In genomic region chr17:2531243-2531954, GRCh38 we compare ENCODE assay signal across 7 cellular contexts. TPM values are rescaled to one million over a fixed set of nuclear protein-coding genes. Genes with fewer than 3 reads are reported as not detected.
A peak's percentile ranks its signal among the peaks of the same experiment; 100 is the strongest.
DNase-seq lines count a peak whose midpoint lies in the region; ATAC-seq, FAIRE-seq and TF ChIP-seq lines count a peak whose summit lies in the region.
"Not testable (repeated sequence)": the region's sequence is repeated elsewhere in the genome, so short reads cannot be mapped to it uniquely, and the experiment has no call there.

No MANE protein-coding gene starts in this region.

- 91% methylated on average over 9 of the region's 9 CpGs; no CpG with 5 or more reads in 1 of the 2 experiments for whole genome bisulfite sequencing in H1 (ENCODE audit: extremely low coverage in 1 of 2, insufficient coverage in 1 of 2, insufficient read length in 1 of 2, insufficient replicate concordance in 2 of 2, low coverage in 1 of 2, low lambda C conversion rate in 2 of 2, missing lambda C conversion rate in 1 of 2), 2 experiments

- not testable (repeated sequence) for H3K14ac ChIP-seq in H1 (ENCODE audit: insufficient read length)

- H3K4ac ChIP-seq in H1 (replicated peaks; ENCODE audit: insufficient read length, low read depth, low read length), result not testable (repeated sequence)

- peak overlapping the region; percentile 53 for H3K4me3 Mint-ChIP-seq in T-helper 17 cell
- peak overlapping the region; percentile 24 for H3K4me3 Mint-ChIP-seq in activated CD8-positive, alpha-beta T cell treated with anti-CD3 and anti-CD28 coated beads, Interleukin-2, amount 10 ng/mL, durations not matched to agents 7 days and 5 days
- peak overlapping the region; percentile 46 for H3K4me3 Mint-ChIP-seq in activated naive CD4-positive, alpha-beta T cell treated with anti-CD3 and anti-CD28 coated beads for 36 hours

- peak; percentile 48 for DNase-seq in DND-41
- not testable (repeated sequence) for DNase-seq in T-helper 17 cell; H1 (ENCODE audit: low read depth in 1 of 2, low spot score in 2 of 2)
- peak; percentile 28 for DNase-seq in activated CD8-positive, alpha-beta T cell treated with anti-CD3 and anti-CD28 coated beads, Interleukin-2, amount 10 ng/mL, durations not matched to agents 7 days and 5 days
- peak; percentile 21 for DNase-seq in activated naive CD4-positive, alpha-beta T cell treated with anti-CD3 and anti-CD28 coated beads for 36 hours

- H3K23me2 ChIP-seq in H1 (ENCODE audit: low read depth, low read length), result not testable (repeated sequence)

- H3K56ac ChIP-seq in H1 (replicated peaks; ENCODE audit: insufficient read length, low read depth, low read length), result not testable (repeated sequence)

- H2BK12ac ChIP-seq in H1 (ENCODE audit: low read depth, low read length), result not testable (repeated sequence)

- H3K4me3 ChIP-seq in DND-41 (ENCODE audit: low read depth in 1 of 2, low read length in 2 of 2), result peak overlapping the region in 1 of 2 experiments; percentile 32; a peak in 2 of 4 replicates
- not testable (repeated sequence) for H3K4me3 ChIP-seq in H1 (ENCODE audit: extremely low read depth in 1 of 4, insufficient read depth in 2 of 4, low read depth in 3 of 4, low read length in 4 of 4); parathyroid adenoma (ENCODE audit: low read depth, low read length)

- not testable (repeated sequence) for H3K4me1 Mint-ChIP-seq in T-helper 17 cell; activated naive CD4-positive, alpha-beta T cell treated with anti-CD3 and anti-CD28 coated beads for 36 hours (ENCODE audit: low read depth)
- H3K4me1 Mint-ChIP-seq in activated CD8-positive, alpha-beta T cell treated with anti-CD3 and anti-CD28 coated beads, Interleukin-2, amount 10 ng/mL, durations not matched to agents 7 days and 5 days (ENCODE audit: low read depth), result peaks cover 10% of the 10 kb centered on the region

- H3K9me3 ChIP-seq in DND-41 (ENCODE audit: insufficient read depth, low read length, severe bottlenecking); KOPT-K1 (ENCODE audit: insufficient read depth, low read length, poor library complexity, severe bottlenecking); T-helper 17 cell (ENCODE audit: control insufficient read depth, low read length, poor library complexity, severe bottlenecking); H1 (ENCODE audit: insufficient read depth in 2 of 2, low read depth in 1 of 2, low read length in 1 of 2); parathyroid adenoma (ENCODE audit: control insufficient read depth, low read length): not testable (repeated sequence)

- H3K9me3 Mint-ChIP-seq in activated CD8-positive, alpha-beta T cell treated with anti-CD3 and anti-CD28 coated beads, Interleukin-2, amount 10 ng/mL, durations not matched to agents 7 days and 5 days (ENCODE audit: insufficient read depth); activated naive CD4-positive, alpha-beta T cell treated with anti-CD3 and anti-CD28 coated beads for 36 hours: not testable (repeated sequence)

- TF ChIP-seq RAD21 in H1 (IDR thresholded peaks at IDR 0.05 in 1 of 2, conservative IDR thresholded peaks at IDR 0.05 in 1 of 2; ENCODE audit: low read depth in 2 of 2, low read length in 2 of 2), result not testable (repeated sequence)

- H2BK20ac ChIP-seq in H1 (ENCODE audit: low read length), result not testable (repeated sequence)

- peaks cover 13% of the 10 kb centered on the region for H3K4me1 ChIP-seq in DND-41 (ENCODE audit: insufficient read depth, low read length)
- H3K4me1 ChIP-seq in H1 (replicated peaks in 1 of 4; ENCODE audit: control insufficient read depth in 3 of 4, insufficient read depth in 4 of 4, low read length in 3 of 4); parathyroid adenoma: not testable (repeated sequence)

- FAIRE-seq in H1 (lab: Jason Lieb, UNC), result not testable (repeated sequence)

- not testable (repeated sequence) for TF ChIP-seq CTCF in DND-41 (IDR thresholded peaks at IDR 0.05; ENCODE audit: borderline replicate concordance, extremely low read depth, low read length, poor library complexity, severe bottlenecking); H1 (IDR thresholded peaks at IDR 0.05; ENCODE audit: control extremely low read depth in 1 of 3, insufficient read depth in 1 of 3, low read depth in 1 of 3, low read length in 3 of 3); parathyroid adenoma (IDR thresholded peaks at IDR 0.05)

- not testable (repeated sequence) for H2BK15ac ChIP-seq in H1 (ENCODE audit: low read length)

- not testable (repeated sequence) for TF ChIP-seq EP300 in H1 (IDR thresholded peaks at IDR 0.05; ENCODE audit: borderline replicate concordance in 1 of 2, low read depth in 2 of 2, low read length in 2 of 2)

- not testable (repeated sequence) for H4K20me1 ChIP-seq in DND-41 (ENCODE audit: insufficient read depth, low read length); H1 (replicated peaks in 1 of 2; ENCODE audit: control insufficient read depth in 1 of 2, insufficient read depth in 2 of 2, low read length in 2 of 2)

- H4K8ac ChIP-seq in H1 (ENCODE audit: extremely low read depth, insufficient read depth, low read length), result not testable (repeated sequence)

- POLR2A ChIA-PET in activated CD8-positive, alpha-beta T cell treated with anti-CD3 and anti-CD28 coated beads, Interleukin-2, amount 10 ng/mL, durations not matched to agents 7 days and 5 days (lab: Charles Lee); H1 (lab: Charles Lee; ENCODE audit: partially characterized antibody): not testable (repeated sequence)

- not testable (repeated sequence) for H3K18ac ChIP-seq in H1 (ENCODE audit: extremely low read depth, low read length)

- H4K91ac ChIP-seq in H1 (replicated peaks; ENCODE audit: insufficient read length, low read length), result not testable (repeated sequence)

- not testable (repeated sequence) for H3K27ac Mint-ChIP-seq in T-helper 17 cell; activated naive CD4-positive, alpha-beta T cell treated with anti-CD3 and anti-CD28 coated beads for 36 hours
- H3K27ac Mint-ChIP-seq in activated CD8-positive, alpha-beta T cell treated with anti-CD3 and anti-CD28 coated beads, Interleukin-2, amount 10 ng/mL, durations not matched to agents 7 days and 5 days, result peak overlapping the region; percentile 75

- TF ChIP-seq POLR2A in H1 (IDR thresholded peaks at IDR 0.05; ENCODE audit: control extremely low read depth in 1 of 2, low read depth in 2 of 2, low read length in 2 of 2), result not testable (repeated sequence)

- intact Hi-C loops in activated naive CD4-positive, alpha-beta T cell treated with anti-CD3 and anti-CD28 coated beads for 36 hours (cut with micrococcal nuclease), result not testable (repeated sequence)

- not testable (repeated sequence) for H2AK5ac ChIP-seq in H1 (ENCODE audit: low read depth, low read length)

- not testable (repeated sequence) for H3K23ac ChIP-seq in H1 (ENCODE audit: insufficient read length)

- H3K36me3 Mint-ChIP-seq in T-helper 17 cell (ENCODE audit: low read depth); activated CD8-positive, alpha-beta T cell treated with anti-CD3 and anti-CD28 coated beads, Interleukin-2, amount 10 ng/mL, durations not matched to agents 7 days and 5 days (ENCODE audit: low read depth); activated naive CD4-positive, alpha-beta T cell treated with anti-CD3 and anti-CD28 coated beads for 36 hours (ENCODE audit: low read depth): not testable (repeated sequence)

- not testable (repeated sequence) for H3K79me2 ChIP-seq in DND-41 (ENCODE audit: insufficient read depth, low read length); H1 (ENCODE audit: control insufficient read depth in 1 of 2, insufficient read depth in 2 of 2, low read length in 2 of 2); parathyroid adenoma

- H3K9ac ChIP-seq in DND-41 (ENCODE audit: low read depth, low read length), result 0 out of 2 replicates have a peak overlapping the region, but pooled peaks have one; percentile 0
- H3K9ac ChIP-seq in H1 (replicated peaks in 1 of 4; ENCODE audit: extremely low read depth in 1 of 4, low read depth in 3 of 4, low read length in 3 of 4); parathyroid adenoma: not testable (repeated sequence)

- not testable (repeated sequence) for H3K27ac ChIP-seq in DND-41 (ENCODE audit: low read length); H1 (ENCODE audit: low read depth, low read length); parathyroid adenoma
- peak overlapping the region; percentile 14 for H3K27ac ChIP-seq in KOPT-K1 (ENCODE audit: low read depth, low read length, poor library complexity, severe bottlenecking)

- not testable (repeated sequence) for H3K36me3 ChIP-seq in DND-41 (ENCODE audit: insufficient read depth, low read length); KOPT-K1 (ENCODE audit: insufficient read depth, low read length); H1 (ENCODE audit: control insufficient read depth in 2 of 4, insufficient read depth in 4 of 4, low read length in 3 of 4); parathyroid adenoma (ENCODE audit: control insufficient read depth, insufficient read depth, low read length)

- H2BK120ac ChIP-seq in H1 (replicated peaks; ENCODE audit: low read depth, low read length), result not testable (repeated sequence)

- not testable (repeated sequence) for H4K5ac ChIP-seq in H1 (ENCODE audit: insufficient read length, low read depth, low read length)

- H3K79me1 ChIP-seq in H1 (ENCODE audit: low read depth, low read length), result not testable (repeated sequence)

- CTCF ChIA-PET in activated CD8-positive, alpha-beta T cell treated with anti-CD3 and anti-CD28 coated beads, Interleukin-2, amount 10 ng/mL, durations not matched to agents 7 days and 5 days (lab: Charles Lee), result interaction anchor here (0.8 to 1.4 kb wide), 2 partner anchors 48 to 143 kb away, joined by 3 read pairs; no protein-coding TSS in a partner anchor
- CTCF ChIA-PET in activated naive CD4-positive, alpha-beta T cell treated with anti-CD3 and anti-CD28 coated beads for 36 hours (lab: Charles Lee), result not testable (repeated sequence)
- CTCF ChIA-PET in H1 (lab: Charles Lee; ENCODE audit: partially characterized antibody), result interaction anchor here (1.3 to 1.7 kb wide), 3 partner anchors 10 to 143 kb away, joined by 4 read pairs; no protein-coding TSS in a partner anchor

- H2BK5ac ChIP-seq in H1 (ENCODE audit: low read depth, low read length), result not testable (repeated sequence)

- not testable (repeated sequence) for H3K27me3 ChIP-seq in DND-41 (ENCODE audit: insufficient read depth, low read length, poor library complexity); H1 (replicated peaks in 1 of 4; ENCODE audit: control insufficient read depth in 3 of 4, extremely low read depth in 1 of 4, insufficient read depth in 3 of 4, low read length in 3 of 4); parathyroid adenoma (ENCODE audit: control insufficient read depth, insufficient read depth, low read length)

- H3K27me3 Mint-ChIP-seq in T-helper 17 cell; activated CD8-positive, alpha-beta T cell treated with anti-CD3 and anti-CD28 coated beads, Interleukin-2, amount 10 ng/mL, durations not matched to agents 7 days and 5 days (ENCODE audit: low read depth); activated naive CD4-positive, alpha-beta T cell treated with anti-CD3 and anti-CD28 coated beads for 36 hours (ENCODE audit: low read depth): not testable (repeated sequence)

- H2AFZ ChIP-seq in DND-41 (ENCODE audit: low read depth, low read length) (peak overlapping the region; percentile 63), H1 (ENCODE audit: low read length) (peak overlapping the region; percentile 70), parathyroid adenoma (peak overlapping the region; percentile 8)

- peak overlapping the region; percentile 41 for H3K4me2 ChIP-seq in DND-41 (ENCODE audit: insufficient read depth, low read length)
- not testable (repeated sequence) for H3K4me2 ChIP-seq in H1 (ENCODE audit: insufficient read depth in 1 of 2, low read depth in 2 of 2, low read length in 2 of 2); parathyroid adenoma (ENCODE audit: low read length)

- ATAC-seq in DND-41 (ENCODE audit: insufficient read depth, low read depth) (peak; percentile 87), T-helper 17 cell (peak; percentile 41)
- ATAC-seq in activated CD8-positive, alpha-beta T cell treated with anti-CD3 and anti-CD28 coated beads, Interleukin-2, amount 10 ng/mL, durations not matched to agents 7 days and 5 days, result peak; percentile 77

RNA-seq across cellular contexts. Expression of gene METTL16, which starts 19.7 kb away (rescaled TPM):
- 10 to 100 TPM; 34.4 to 38.8 TPM for total RNA-seq in T-helper 17 cell
- total RNA-seq in activated CD8-positive, alpha-beta T cell treated with anti-CD3 and anti-CD28 coated beads, Interleukin-2, amount 10 ng/mL, durations not matched to agents 7 days and 5 days, result 10 to 100 TPM; 25.7 to 27.0 TPM
- 10 to 100 TPM; 44.8 to 45.5 TPM for total RNA-seq in activated naive CD4-positive, alpha-beta T cell treated with anti-CD3 and anti-CD28 coated beads for 36 hours
- 58.1 and 59.4 TPM in 2 replicates for total RNA-seq in H1 (2021; fragmentation: NEBNext Ultra II Directional; extraction: Animal tissue kit (Norgen Biotek cat#: 25700))
- 22.1 and 22.8 TPM in 2 replicates for polyA plus RNA-seq in H1 (2011; rRNA removed)
- polyA plus RNA-seq in H1 (2011; cell fraction: cytosol; rRNA removed), result 24.5 TPM
- polyA plus RNA-seq in H1 (2011; cell fraction: nucleus; rRNA removed), result 20.6 TPM
- 30.0 to 42.8 TPM (median 32.7 TPM) in 4 replicates for polyA plus RNA-seq in H1 (2012, experiment 1 of 2)
- polyA plus RNA-seq in H1 (2012, experiment 2 of 2), result 10.6 TPM
- 39.6 TPM for polyA plus RNA-seq in H1 (2013, experiment 1 of 2)
- 41.2 TPM for polyA plus RNA-seq in H1 (2013, experiment 2 of 2)
- polyA minus RNA-seq in H1 (2011; rRNA and poly(A)+ RNA removed), result 27.1 and 38.7 TPM in 2 replicates
- 28.0 TPM for polyA minus RNA-seq in H1 (2011; cell fraction: cytosol; rRNA and poly(A)+ RNA removed)
- 32.3 TPM for polyA minus RNA-seq in H1 (2011; cell fraction: nucleus; rRNA and poly(A)+ RNA removed)

Comparison
In these comparisons a context has a peak if more than half of its experiments do, and no peak if none do; other contexts are left out.
1. H2AFZ ChIP-seq: peak in every context shown above with its lines; median percentile 70 in H1; 63 in DND-41; 8 in parathyroid adenoma.